Comparison of ENCODE assay signal across 18 cellular contexts in the genomic region with DNA sequence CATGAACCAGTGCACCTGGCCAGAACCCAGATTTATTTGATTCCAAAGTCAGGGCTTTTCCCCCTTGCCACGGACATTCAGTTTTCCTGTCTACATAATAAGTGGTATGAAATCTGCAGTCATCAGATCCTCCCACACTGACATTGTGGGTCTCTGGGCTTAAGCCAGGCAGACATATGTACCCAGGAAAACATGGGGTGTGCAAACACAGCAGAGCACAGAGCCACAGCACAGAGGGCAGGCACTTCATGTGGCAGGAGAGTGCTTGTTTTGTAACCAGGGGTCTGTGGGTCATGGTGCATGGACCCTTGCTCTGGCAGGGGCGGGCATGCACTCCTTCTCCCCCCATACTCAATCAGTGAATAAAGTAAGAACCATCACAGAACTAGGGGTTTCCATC.
"Had no signal": no experiment of that assay in that cellular context is flagged by ENCODE, and none has a peak within 500 bp of the region (broad histone marks: within the 10 kb centered on the region; RNA-seq: fewer than 3 reads in every experiment).

No MANE protein-coding gene starts in this region.

- H3K27me3 Mint-ChIP-seq: dendritic cell treated with granulocyte-macrophage colony-stimulating factor and Interleukin-4, amounts not matched to agents 40 ng/mL and 50 ng/mL, for 4 days; type B pancreatic cell had no signal

- H3K27ac ChIP-seq: foreskin keratinocyte, right atrium auricular region, sigmoid colon, skin epidermis, thyroid gland, uterus had no signal

- H3K4me3 Mint-ChIP-seq: dendritic cell treated with granulocyte-macrophage colony-stimulating factor and Interleukin-4, amounts not matched to agents 40 ng/mL and 50 ng/mL, for 4 days; endodermal cell; natural killer cell; neural crest cell; type B pancreatic cell had no signal

- H3K9me3 Mint-ChIP-seq: dendritic cell treated with granulocyte-macrophage colony-stimulating factor and Interleukin-4, amounts not matched to agents 40 ng/mL and 50 ng/mL, for 4 days; endodermal cell; natural killer cell; neural crest cell; type B pancreatic cell had no signal

- ATAC-seq: foreskin keratinocyte, left lobe of liver, natural killer cell had no signal

- H3K4me3 ChIP-seq: right atrium auricular region, sigmoid colon, skin epidermis, thyroid gland, uterus had no signal

- H3K4me1 ChIP-seq: uterus had no signal

- H3K9me3 ChIP-seq: right atrium auricular region, sigmoid colon, thyroid gland, uterus had no signal

- H3K36me3 ChIP-seq: right atrium auricular region, sigmoid colon, thyroid gland, uterus had no signal

- H3K4me1 Mint-ChIP-seq: endodermal cell had no signal

- H3K27me3 ChIP-seq: foreskin keratinocyte, right atrium auricular region, sigmoid colon, thyroid gland, uterus had no signal

- DNase-seq: central memory CD4-positive, alpha-beta T cell; endodermal cell; erythroblast; foreskin keratinocyte; kidney glomerular epithelial cell; mammary epithelial cell; natural killer cell; occipital lobe; sigmoid colon; stimulated activated naive CD4-positive, alpha-beta T cell; thyroid gland; uterus had no signal

- H3K27ac Mint-ChIP-seq: dendritic cell treated with granulocyte-macrophage colony-stimulating factor and Interleukin-4, amounts not matched to agents 40 ng/mL and 50 ng/mL, for 4 days; endodermal cell; natural killer cell; type B pancreatic cell had no signal
